17 cellular contexts compared by ENCODE assay signal in genomic region chr3:10722921-10723320, GRCh38.
DNase-seq lines count a peak whose midpoint lies in the region; ATAC-seq lines count a peak whose summit lies in the region.
"Had no signal": no experiment of that assay in that cellular context is flagged by ENCODE, and none has a peak within 500 bp of the region (broad histone marks: within the 10 kb centered on the region; RNA-seq: fewer than 3 reads in every experiment).

No MANE protein-coding gene starts in this region.

- H3K4me3 ChIP-seq in BLaER1: no peak overlapping the region
- H3K4me3 ChIP-seq: MG63 had no signal

- no peak overlapping the region for H3K9ac ChIP-seq in BLaER1
- H3K9ac ChIP-seq: SK-N-SH had no signal

- no peaks in the 10 kb centered on the region for H3K27me3 ChIP-seq in BLaER1
- H3K27me3 ChIP-seq: MG63 had no signal

- no peaks in the 10 kb centered on the region for H4K20me1 ChIP-seq in BLaER1

- no peak overlapping the region for H3K27ac ChIP-seq in BLaER1

- peaks cover 13% of the 10 kb centered on the region for H3K4me1 ChIP-seq in BLaER1
- H3K4me1 ChIP-seq: Caco-2 had no signal

- in situ Hi-C loops in G401 (cut with HindIII; ENCODE audit: low sequenced_read_pairs): no loop called here

- peak overlapping the region; percentile 48 for H3K4me2 ChIP-seq in BLaER1
- H3K4me2 ChIP-seq: SK-N-SH had no signal

- peak; percentile 67 for DNase-seq in G401 (ENCODE audit: low spot score)
- DNase-seq in astrocyte of the hippocampus (ENCODE audit: low read depth, low spot score): peak; percentile 36
- DNase-seq in left lobe of liver (ENCODE audit: low spot score): peak; percentile 23
- DNase-seq in Ammon's horn (ENCODE audit: low spot score): no peak
- DNase-seq: Caco-2; CD4-positive, alpha-beta memory T cell; DMS 273 treated with DMSO at 0.1 percent for 48 hours; MG63; NCI-H1048; NCI-H2081 treated with DMSO at 0.1 percent for 48 hours; NCI-H510A; NK-92 treated with Interleukin-12 subunit alpha and Interleukin-12 subunit beta, amount 100 ng/mL, for 24 hours; SIG-M5; SK-N-SH had no signal

- H3K36me3 ChIP-seq in BLaER1: no peaks in the 10 kb centered on the region
- H3K36me3 ChIP-seq: MG63 had no signal

- no peaks in the 10 kb centered on the region for H3K9me3 ChIP-seq in BLaER1
- H3K9me3 ChIP-seq: Caco-2, MG63, SK-N-SH had no signal

- no peak for ATAC-seq in left lobe of liver
- no peak for ATAC-seq in GM18511 (IDR thresholded peaks at IDR 0.05; ENCODE audit: unreplicated experiment)
- no peak for ATAC-seq in HG03108 (IDR thresholded peaks at IDR 0.05; ENCODE audit: unreplicated experiment)
